Comparison of ENCODE assay signal across 31 cellular contexts in genomic region chr13:106052200-106052767, GRCh38.
DNase-seq lines count a peak whose midpoint lies in the region; ATAC-seq, FAIRE-seq and TF ChIP-seq lines count a peak whose summit lies in the region.
"Had no signal": no experiment of that assay in that cellular context is flagged by ENCODE, and none has a peak within 500 bp of the region (broad histone marks: within the 10 kb centered on the region; RNA-seq: fewer than 3 reads in every experiment).

No MANE protein-coding gene starts in this region.

- H3K9me3 Mint-ChIP-seq in GM23338 (no peaks in the 10 kb centered on the region), nephron progenitor cell (peaks cover 6% of the 10 kb centered on the region)
- H3K9me3 Mint-ChIP-seq: central memory CD8-positive, alpha-beta T cell; T-helper 1 cell treated with Interleukin-12 subunit alpha and Interleukin-12 subunit beta and Interleukin-4 antibody, amounts not matched to agents 30 μg/mL and 1 μg/mL, for 36 hours had no signal

- H3K27me3 ChIP-seq in AG04450 (ENCODE audit: control insufficient read depth, insufficient read depth, low read length) (no peaks in the 10 kb centered on the region), GM23338 (ENCODE audit: insufficient read depth) (no peaks in the 10 kb centered on the region), fibroblast of lung (ENCODE audit: control insufficient read depth, insufficient read depth, low read length) (no peaks in the 10 kb centered on the region), HepG2 (ENCODE audit: control insufficient read depth in 1 of 2, insufficient read depth in 2 of 2, low read length in 2 of 2) (peaks cover 0 to 7% of the 10 kb centered on the region in 2 experiments; a peak in 3 of 5 replicates)
- H3K27me3 ChIP-seq: BLaER1, esophagus squamous epithelium, uterus had no signal

- 0 out of 2 replicates have a peak, but pooled peaks cover 3% of the 10 kb centered on the region for H3K9me2 ChIP-seq in GM23338 (ENCODE audit: insufficient read depth)

- POLR2A ChIA-PET in AG04450 (lab: Yijun Ruan, JAX) (no interaction called here), HepG2 (lab: Yijun Ruan, JAX) (no interaction called here)

- H3K9me3 ChIP-seq in AG04450 (ENCODE audit: control insufficient read depth, insufficient read depth, low read length) (no peaks in the 10 kb centered on the region), fibroblast of lung (ENCODE audit: control insufficient read depth, insufficient read depth, low read depth, low read length) (no peaks in the 10 kb centered on the region), HepG2 (ENCODE audit: low read length) (no peaks in the 10 kb centered on the region)
- H3K9me3 ChIP-seq: A549, BLaER1, esophagus squamous epithelium, thoracic aorta, uterus had no signal

- no peak overlapping the region for H3K27ac ChIP-seq in AG04450 (ENCODE audit: low read depth, low read length)
- H3K27ac ChIP-seq in GM23338 (ENCODE audit: low read depth): no peak overlapping the region
- H3K27ac ChIP-seq in fibroblast of lung (ENCODE audit: insufficient read depth, low read length): no peak overlapping the region
- H3K27ac ChIP-seq in HepG2 (ENCODE audit: extremely low read length, insufficient read depth, low read length): no peak overlapping the region
- H3K27ac ChIP-seq: A549, BLaER1, esophagus squamous epithelium, RWPE1, thoracic aorta, uterus had no signal

- no peaks in the 10 kb centered on the region for H3K79me2 ChIP-seq in GM23338 (replicated peaks; ENCODE audit: insufficient read depth)
- H3K79me2 ChIP-seq in fibroblast of lung (ENCODE audit: control insufficient read depth, insufficient read depth, low read length): no peaks in the 10 kb centered on the region
- H3K79me2 ChIP-seq in HepG2 (ENCODE audit: insufficient read depth, low read length): no peaks in the 10 kb centered on the region

- ATAC-seq in GM23338 (peak; percentile 85), HepG2 (no peak)
- ATAC-seq: A549; activated CD4-positive, alpha-beta T cell treated with anti-CD3 and anti-CD28 coated beads for 36 hours; activated CD8-positive, alpha-beta T cell treated with anti-CD3 and anti-CD28 coated beads, Interleukin-2, amount 10 ng/mL, durations not matched to agents 7 days and 5 days; stimulated activated naive CD8-positive, alpha-beta T cell treated with anti-CD3 and anti-CD28 coated beads, Interleukin-15, Interleukin-2, amounts not matched to agents 100 U/mL and 50 U/mL, for 24 hours had no signal

- H3K36me3 ChIP-seq in GM23338 (ENCODE audit: insufficient read depth): no peaks in the 10 kb centered on the region
- no peaks in the 10 kb centered on the region for H3K36me3 ChIP-seq in fibroblast of lung (ENCODE audit: control insufficient read depth, insufficient read depth, low read length)
- H3K36me3 ChIP-seq in HepG2 (replicated peaks in 1 of 2; ENCODE audit: control insufficient read depth in 1 of 2, insufficient read depth in 2 of 2, low read length in 2 of 2): no peaks in the 10 kb centered on the region
- H3K36me3 ChIP-seq: BLaER1, esophagus squamous epithelium, thoracic aorta, uterus had no signal

- no TSS peak for BruUV-seq in HepG2 (replicated peaks; lab: Mats Ljungman, UMichigan)

- no peak for TF ChIP-seq RAD21 in HepG2 (CRISPR knock-in tag; IDR thresholded peaks at IDR 0.05)

- H3K9ac ChIP-seq in fibroblast of lung (ENCODE audit: insufficient read depth, low read length) (no peak overlapping the region), HepG2 (ENCODE audit: insufficient read depth, low read depth, low read length) (no peak overlapping the region)
- H3K9ac ChIP-seq: BLaER1 had no signal

- in situ Hi-C loops in HepG2 (cut with HindIII; ENCODE audit: extremely low pct_ligation_motif_present, low pct_unique_long_range_greater_than_20kb): no loop called here

- H3K4me1 Mint-ChIP-seq in GM23338: no peaks in the 10 kb centered on the region
- H3K4me1 Mint-ChIP-seq in nephron progenitor cell: peaks cover 18% of the 10 kb centered on the region
- H3K4me1 Mint-ChIP-seq: activated CD4-positive, alpha-beta T cell treated with anti-CD3 and anti-CD28 coated beads for 36 hours; central memory CD8-positive, alpha-beta T cell had no signal

- TF ChIP-seq EP300 in HepG2 (IDR thresholded peaks at IDR 0.05; ENCODE audit: low read depth in 2 of 2, low read length in 2 of 2) (no peak), HepG2 (CRISPR knock-in tag; IDR thresholded peaks at IDR 0.05; ENCODE audit: borderline replicate concordance) (no peak)

- no peaks in the 10 kb centered on the region for H3K4me1 ChIP-seq in GM23338 (ENCODE audit: insufficient read depth)
- H3K4me1 ChIP-seq in fibroblast of lung (ENCODE audit: control insufficient read depth, extremely low read depth, insufficient read depth, low read length): no peaks in the 10 kb centered on the region
- no peaks in the 10 kb centered on the region for H3K4me1 ChIP-seq in HepG2 (ENCODE audit: insufficient read depth, low read length)
- H3K4me1 ChIP-seq: A549, esophagus squamous epithelium, uterus had no signal

- H2AFZ ChIP-seq in GM23338 (no peak overlapping the region), fibroblast of lung (ENCODE audit: low read length) (peak overlapping the region; percentile 8), HepG2 (ENCODE audit: low read length) (no peak overlapping the region)

- no peak for TF ChIP-seq POLR2A in HepG2 (IDR thresholded peaks at IDR 0.05; ENCODE audit: insufficient read depth in 1 of 2, low read depth in 2 of 2, low read length in 2 of 2)

- H3F3A ChIP-seq in GM23338 (replicated peaks; ENCODE audit: low read depth): no peaks in the 10 kb centered on the region

- H3K4me3 Mint-ChIP-seq in GM23338: no peak overlapping the region
- no peak overlapping the region for H3K4me3 Mint-ChIP-seq in nephron progenitor cell
- H3K4me3 Mint-ChIP-seq: activated CD4-positive, alpha-beta T cell treated with anti-CD3 and anti-CD28 coated beads for 36 hours; activated CD8-positive, alpha-beta T cell treated with anti-CD3 and anti-CD28 coated beads, Interleukin-2, amount 10 ng/mL, durations not matched to agents 7 days and 5 days; central memory CD8-positive, alpha-beta T cell; T-helper 1 cell treated with Interleukin-12 subunit alpha and Interleukin-12 subunit beta and Interleukin-4 antibody, amounts not matched to agents 30 μg/mL and 1 μg/mL, for 36 hours had no signal

- no peak for TF ChIP-seq CTCF in AG04450 (IDR thresholded peaks at IDR 0.05; ENCODE audit: low read depth, low read length)
- TF ChIP-seq CTCF in GM23338 (conservative IDR thresholded peaks at IDR 0.05; ENCODE audit: low read depth in 2 of 2): no peak
- TF ChIP-seq CTCF in fibroblast of lung (conservative IDR thresholded peaks at IDR 0.05 in 1 of 2, IDR thresholded peaks at IDR 0.05 in 1 of 2; ENCODE audit: low read depth in 1 of 2, low read length in 2 of 2): no peak
- TF ChIP-seq CTCF in nephron progenitor cell (IDR thresholded peaks at IDR 0.05): no peak
- TF ChIP-seq CTCF in HepG2 (CRISPR knock-in tag; IDR thresholded peaks at IDR 0.05): no peak

- CTCF ChIA-PET in AG04450 (lab: Charles Lee): interaction anchor here (1.4 kb wide), 1 partner anchor 479 kb away, joined by 4 read pairs; no protein-coding TSS in a partner anchor
- CTCF ChIA-PET in HepG2 (lab: Yijun Ruan, JAX; ENCODE audit: low intra/inter-chr PET ratio, low total read pairs): no interaction called here

- intact Hi-C loops in HepG2 (cut with micrococcal nuclease; ENCODE audit: unreplicated experiment): no loop called here

- H3K4me3 ChIP-seq in AG04450 (ENCODE audit: low read depth, low read length) (no peak overlapping the region), GM23338 (no peak overlapping the region), fibroblast of lung (replicated peaks in 1 of 4; ENCODE audit: control extremely low read depth in 1 of 4, insufficient read depth in 1 of 4, low read depth in 3 of 4, low read length in 4 of 4) (no peak overlapping the region), HepG2 (replicated peaks in 1 of 3; ENCODE audit: insufficient read depth in 1 of 3, low read depth in 2 of 3, low read length in 3 of 3) (no peak overlapping the region)
- H3K4me3 ChIP-seq: A549, BLaER1, esophagus squamous epithelium, thoracic aorta, uterus had no signal

- H4K20me1 ChIP-seq in GM23338 (replicated peaks; ENCODE audit: insufficient read depth): no peaks in the 10 kb centered on the region
- no peaks in the 10 kb centered on the region for H4K20me1 ChIP-seq in fibroblast of lung (ENCODE audit: control insufficient read depth, extremely low read depth, insufficient read depth, low read length)
- no peaks in the 10 kb centered on the region for H4K20me1 ChIP-seq in HepG2 (ENCODE audit: insufficient read depth, low read length)
- H4K20me1 ChIP-seq: BLaER1 had no signal

- DNase-seq in AG04450 (ENCODE audit: low read depth, low spot score) (peak; percentile 3), GM23338 (ENCODE audit: low spot score) (peak; percentile 3), fibroblast of lung (ENCODE audit: low read depth in 2 of 2) (peak; percentile 19 to 63), nephron progenitor cell (no peak), HepG2 (ENCODE audit: low spot score) (no peak), activated T-cell treated with anti-CD3 and anti-CD28 coated beads for 4 hours (no peak), NCI-H1930 (lab: John Stamatoyannopoulos, UW) (no peak)
- DNase-seq in stimulated activated CD4-positive, alpha-beta T cell treated with anti-CD3 and anti-CD28 coated beads, Interleukin-12 subunit alpha, Interleukin-12 subunit beta, amount 100 ng/mL, for 4 hours: no peak
- DNase-seq: activated CD4-positive, alpha-beta T cell treated with anti-CD3 and anti-CD28 coated beads for 36 hours; activated CD8-positive, alpha-beta T cell treated with anti-CD3 and anti-CD28 coated beads, Interleukin-2, amount 10 ng/mL, durations not matched to agents 7 days and 5 days; activated gamma-delta T cell treated with Interleukin-2 at 50 U/mL for 16 hours; activated T-cell treated with anti-CD3 and anti-CD28 coated beads, Interleukin-2, amount 50 U/mL, for 1 hour; dermis blood vessel endothelial cell; DMS53; esophagus squamous epithelium; head of caudate nucleus; Karpas-422; kidney glomerular epithelial cell; MV-4-11; NCI-H1436 treated with DMSO at 0.1 percent for 48 hours; NCI-H2107; NCI-H446; stimulated activated naive CD8-positive, alpha-beta T cell treated with anti-CD3 and anti-CD28 coated beads, Interleukin-15, Interleukin-2, amounts not matched to agents 100 U/mL and 50 U/mL, for 24 hours; uterus had no signal

- H3K4me2 ChIP-seq in GM23338: no peak overlapping the region
- no peak overlapping the region for H3K4me2 ChIP-seq in fibroblast of lung (ENCODE audit: extremely low read depth, insufficient read depth, low read length)
- no peak overlapping the region for H3K4me2 ChIP-seq in HepG2 (ENCODE audit: low read depth, low read length)
- H3K4me2 ChIP-seq: A549, BLaER1 had no signal

- 26% methylated on average over 8 of the region's 8 CpGs for WGBS in HepG2 (ENCODE audit: low lambda C conversion rate)

- FAIRE-seq in HepG2 (lab: Jason Lieb, UNC): no peak
- FAIRE-seq: A549, TTC549 had no signal

- H3K36me3 Mint-ChIP-seq in GM23338 (ENCODE audit: low read depth): no peaks in the 10 kb centered on the region
- H3K36me3 Mint-ChIP-seq in nephron progenitor cell (ENCODE audit: low read depth): no peaks in the 10 kb centered on the region

- no peak overlapping the region for H3K27ac Mint-ChIP-seq in GM23338
- H3K27ac Mint-ChIP-seq in nephron progenitor cell: peak overlapping the region; percentile 43
- H3K27ac Mint-ChIP-seq: activated CD4-positive, alpha-beta T cell treated with anti-CD3 and anti-CD28 coated beads for 36 hours; activated CD8-positive, alpha-beta T cell treated with anti-CD3 and anti-CD28 coated beads, Interleukin-2, amount 10 ng/mL, durations not matched to agents 7 days and 5 days; T-helper 1 cell treated with Interleukin-12 subunit alpha and Interleukin-12 subunit beta and Interleukin-4 antibody, amounts not matched to agents 30 μg/mL and 1 μg/mL, for 36 hours had no signal

- no peaks in the 10 kb centered on the region for H3K27me3 Mint-ChIP-seq in GM23338 (ENCODE audit: insufficient read depth, low read depth, poor library complexity)
- peaks cover 4% of the 10 kb centered on the region for H3K27me3 Mint-ChIP-seq in nephron progenitor cell (ENCODE audit: low read depth, poor library complexity)
- H3K27me3 Mint-ChIP-seq: central memory CD8-positive, alpha-beta T cell had no signal

Comparison
In these comparisons a context has a peak if more than half of its experiments do, and no peak if none do; other contexts are left out.
1. DNase-seq: peak in AG04450 (single experiment), GM23338 (single experiment) and fibroblast of lung (2 of 2); none in nephron progenitor cell (single experiment), HepG2 (single experiment), stimulated activated CD4-positive, alpha-beta T cell treated with anti-CD3 and anti-CD28 coated beads, Interleukin-12 subunit alpha, Interleukin-12 subunit beta, amount 100 ng/mL, for 4 hours (single experiment), activated T-cell treated with anti-CD3 and anti-CD28 coated beads for 4 hours (single experiment) and NCI-H1930 (0 of 2).